In genomic region chr10:131899116-131899690, GRCh38 we compare ENCODE assay signal across 2 cellular contexts.
TF ChIP-seq lines count a peak whose summit lies in the region.

No MANE protein-coding gene starts in this region.

TF ChIP-seq in SK-N-SH, 30 proteins besides CTCF, POLR2A, EP300 and RAD21 (continued from another document):
- TF ChIP-seq, protein P1, sequence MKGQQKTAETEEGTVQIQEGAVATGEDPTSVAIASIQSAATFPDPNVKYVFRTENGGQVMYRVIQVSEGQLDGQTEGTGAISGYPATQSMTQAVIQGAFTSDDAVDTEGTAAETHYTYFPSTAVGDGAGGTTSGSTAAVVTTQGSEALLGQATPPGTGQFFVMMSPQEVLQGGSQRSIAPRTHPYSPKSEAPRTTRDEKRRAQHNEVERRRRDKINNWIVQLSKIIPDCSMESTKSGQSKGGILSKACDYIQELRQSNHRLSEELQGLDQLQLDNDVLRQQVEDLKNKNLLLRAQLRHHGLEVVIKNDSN (IDR thresholded peaks at IDR 0.05; ENCODE audit: borderline replicate concordance, low read depth): no peak
- TF ChIP-seq EZH2phosphoT487 (IDR thresholded peaks at IDR 0.05; ENCODE audit: borderline replicate concordance, low read depth) (no peak), RFX5 (IDR thresholded peaks at IDR 0.05; ENCODE audit: low read length) (no peak), TAF1 (IDR thresholded peaks at IDR 0.05; ENCODE audit: borderline replicate concordance, low read depth, low read length) (no peak), USF2 (IDR thresholded peaks at IDR 0.05; ENCODE audit: borderline replicate concordance, low read depth, low read length) (no peak), TCF12 (IDR thresholded peaks at IDR 0.05) (no peak), ZBTB33 (IDR thresholded peaks at IDR 0.05; ENCODE audit: borderline replicate concordance, low read depth) (no peak)

TF ChIP-seq in SK-N-SH treated with all-trans-retinoic acid at 6 μM for 48 hours, 23 proteins besides CTCF, POLR2A, EP300 and RAD21 (continued from another document):
- TF ChIP-seq, protein P2, sequence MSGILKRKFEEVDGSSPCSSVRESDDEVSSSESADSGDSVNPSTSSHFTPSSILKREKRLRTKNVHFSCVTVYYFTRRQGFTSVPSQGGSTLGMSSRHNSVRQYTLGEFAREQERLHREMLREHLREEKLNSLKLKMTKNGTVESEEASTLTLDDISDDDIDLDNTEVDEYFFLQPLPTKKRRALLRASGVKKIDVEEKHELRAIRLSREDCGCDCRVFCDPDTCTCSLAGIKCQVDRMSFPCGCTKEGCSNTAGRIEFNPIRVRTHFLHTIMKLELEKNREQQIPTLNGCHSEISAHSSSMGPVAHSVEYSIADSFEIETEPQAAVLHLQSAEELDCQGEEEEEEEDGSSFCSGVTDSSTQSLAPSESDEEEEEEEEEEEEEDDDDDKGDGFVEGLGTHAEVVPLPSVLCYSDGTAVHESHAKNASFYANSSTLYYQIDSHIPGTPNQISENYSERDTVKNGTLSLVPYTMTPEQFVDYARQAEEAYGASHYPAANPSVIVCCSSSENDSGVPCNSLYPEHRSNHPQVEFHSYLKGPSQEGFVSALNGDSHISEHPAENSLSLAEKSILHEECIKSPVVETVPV (CRISPR knock-in tag; IDR thresholded peaks at IDR 0.05): no peak
- TF ChIP-seq POU6F1 (CRISPR knock-in tag; IDR thresholded peaks at IDR 0.05; ENCODE audit: borderline replicate concordance, low read depth) (no peak), BACH2 (CRISPR knock-in tag; IDR thresholded peaks at IDR 0.05; ENCODE audit: borderline replicate concordance) (no peak), ISL1 (CRISPR knock-in tag; IDR thresholded peaks at IDR 0.05) (no peak), ZNF8 (CRISPR knock-in tag; IDR thresholded peaks at IDR 0.05) (no peak), PPARA (CRISPR knock-in tag; IDR thresholded peaks at IDR 0.05; ENCODE audit: borderline replicate concordance) (no peak), TCF4 (CRISPR knock-in tag; IDR thresholded peaks at IDR 0.05; ENCODE audit: borderline replicate concordance) (no peak), SNAI2 (CRISPR knock-in tag; IDR thresholded peaks at IDR 0.05) (no peak), GLIS3 (CRISPR knock-in tag; IDR thresholded peaks at IDR 0.05) (no peak), ESRRG (CRISPR knock-in tag; IDR thresholded peaks at IDR 0.05) (no peak), ZFP3 (CRISPR knock-in tag; IDR thresholded peaks at IDR 0.05) (no peak), RARB (CRISPR knock-in tag; IDR thresholded peaks at IDR 0.05) (no peak)
- TF ChIP-seq, protein P3, sequence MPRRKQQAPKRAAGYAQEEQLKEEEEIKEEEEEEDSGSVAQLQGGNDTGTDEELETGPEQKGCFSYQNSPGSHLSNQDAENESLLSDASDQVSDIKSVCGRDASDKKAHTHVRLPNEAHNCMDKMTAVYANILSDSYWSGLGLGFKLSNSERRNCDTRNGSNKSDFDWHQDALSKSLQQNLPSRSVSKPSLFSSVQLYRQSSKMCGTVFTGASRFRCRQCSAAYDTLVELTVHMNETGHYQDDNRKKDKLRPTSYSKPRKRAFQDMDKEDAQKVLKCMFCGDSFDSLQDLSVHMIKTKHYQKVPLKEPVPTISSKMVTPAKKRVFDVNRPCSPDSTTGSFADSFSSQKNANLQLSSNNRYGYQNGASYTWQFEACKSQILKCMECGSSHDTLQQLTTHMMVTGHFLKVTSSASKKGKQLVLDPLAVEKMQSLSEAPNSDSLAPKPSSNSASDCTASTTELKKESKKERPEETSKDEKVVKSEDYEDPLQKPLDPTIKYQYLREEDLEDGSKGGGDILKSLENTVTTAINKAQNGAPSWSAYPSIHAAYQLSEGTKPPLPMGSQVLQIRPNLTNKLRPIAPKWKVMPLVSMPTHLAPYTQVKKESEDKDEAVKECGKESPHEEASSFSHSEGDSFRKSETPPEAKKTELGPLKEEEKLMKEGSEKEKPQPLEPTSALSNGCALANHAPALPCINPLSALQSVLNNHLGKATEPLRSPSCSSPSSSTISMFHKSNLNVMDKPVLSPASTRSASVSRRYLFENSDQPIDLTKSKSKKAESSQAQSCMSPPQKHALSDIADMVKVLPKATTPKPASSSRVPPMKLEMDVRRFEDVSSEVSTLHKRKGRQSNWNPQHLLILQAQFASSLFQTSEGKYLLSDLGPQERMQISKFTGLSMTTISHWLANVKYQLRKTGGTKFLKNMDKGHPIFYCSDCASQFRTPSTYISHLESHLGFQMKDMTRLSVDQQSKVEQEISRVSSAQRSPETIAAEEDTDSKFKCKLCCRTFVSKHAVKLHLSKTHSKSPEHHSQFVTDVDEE (CRISPR knock-in tag; IDR thresholded peaks at IDR 0.05): no peak
- TF ChIP-seq, protein P4, sequence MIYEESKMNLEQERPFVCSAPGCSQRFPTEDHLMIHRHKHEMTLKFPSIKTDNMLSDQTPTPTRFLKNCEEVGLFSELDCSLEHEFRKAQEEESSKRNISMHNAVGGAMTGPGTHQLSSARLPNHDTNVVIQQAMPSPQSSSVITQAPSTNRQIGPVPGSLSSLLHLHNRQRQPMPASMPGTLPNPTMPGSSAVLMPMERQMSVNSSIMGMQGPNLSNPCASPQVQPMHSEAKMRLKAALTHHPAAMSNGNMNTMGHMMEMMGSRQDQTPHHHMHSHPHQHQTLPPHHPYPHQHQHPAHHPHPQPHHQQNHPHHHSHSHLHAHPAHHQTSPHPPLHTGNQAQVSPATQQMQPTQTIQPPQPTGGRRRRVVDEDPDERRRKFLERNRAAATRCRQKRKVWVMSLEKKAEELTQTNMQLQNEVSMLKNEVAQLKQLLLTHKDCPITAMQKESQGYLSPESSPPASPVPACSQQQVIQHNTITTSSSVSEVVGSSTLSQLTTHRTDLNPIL (CRISPR knock-in tag; IDR thresholded peaks at IDR 0.05; ENCODE audit: low read depth): no peak
